21 cellular contexts compared by ENCODE assay signal in the genomic region with DNA sequence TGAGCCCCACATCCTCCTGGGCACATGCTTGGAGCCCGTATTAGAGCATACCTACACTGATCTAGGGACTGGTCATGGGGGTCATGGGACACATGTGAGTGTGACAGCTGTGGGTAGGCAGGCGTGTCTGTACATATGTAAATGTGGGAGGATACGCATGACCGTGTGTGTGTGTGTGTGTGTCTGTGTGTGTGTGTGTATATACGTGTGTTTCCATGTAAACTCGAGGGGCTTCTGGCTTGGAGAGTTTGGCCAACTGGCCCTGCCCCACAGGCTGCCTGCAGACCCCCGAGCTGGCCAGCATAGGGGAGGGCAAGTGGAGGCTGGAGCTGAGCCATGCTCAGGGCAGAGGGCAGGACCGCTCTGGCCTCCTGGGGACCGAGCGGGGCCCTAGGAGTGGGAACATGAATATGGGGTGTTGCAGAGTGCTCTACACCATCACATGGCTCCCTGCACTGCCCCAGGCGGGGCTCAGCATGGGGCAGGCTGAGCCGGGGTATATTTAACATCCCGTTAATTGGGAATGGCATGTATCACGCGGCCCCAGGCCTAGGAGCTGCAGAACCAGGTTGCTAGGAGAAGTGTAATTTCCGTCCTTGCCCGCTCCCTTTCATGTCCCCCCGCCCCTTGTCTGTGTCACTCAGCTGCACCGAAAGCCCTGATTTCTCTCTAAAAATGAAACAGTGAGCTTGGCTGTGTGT.
DNase-seq lines count a peak whose midpoint lies in the region; ATAC-seq and TF ChIP-seq lines count a peak whose summit lies in the region.
"Had no signal": no experiment of that assay in that cellular context is flagged by ENCODE, and none has a peak within 500 bp of the region (broad histone marks: within the 10 kb centered on the region; RNA-seq: fewer than 3 reads in every experiment).

No MANE protein-coding gene starts in this region.

- H3K4me1 ChIP-seq in heart left ventricle (peaks cover 0 to 11% (median 0%) of the 10 kb centered on the region in 12 donors), endodermal cell (ENCODE audit: control insufficient read depth, insufficient read depth, low read length) (no peaks in the 10 kb centered on the region), upper lobe of right lung (no peaks in the 10 kb centered on the region)

- H3K9me3 ChIP-seq in heart left ventricle: no peaks in the 10 kb centered on the region
- no peaks in the 10 kb centered on the region for H3K9me3 ChIP-seq in endodermal cell (ENCODE audit: control insufficient read depth, low read length)
- H3K9me3 ChIP-seq in upper lobe of right lung: no peaks in the 10 kb centered on the region
- H3K9me3 ChIP-seq: thoracic aorta had no signal

- H3K36me3 Mint-ChIP-seq in endodermal cell (ENCODE audit: low read depth) (no peaks in the 10 kb centered on the region), HFFc6 (ENCODE audit: low read depth) (no peaks in the 10 kb centered on the region)
- H3K36me3 Mint-ChIP-seq: activated naive CD4-positive, alpha-beta T cell treated with anti-CD3 and anti-CD28 coated beads, Interleukin-2, amount 50 U/mL, for 72 hours; naive B cell had no signal

- WGBS in heart left ventricle, 4 donors: 64 to 69% (median 65%) methylated on average over 8 to 19 of the region's 19 CpGs
- 84 to 89% methylated on average over 5 to 19 of the region's 19 CpGs for WGBS in endodermal cell (ENCODE audit: insufficient coverage in 1 of 2, insufficient read length in 1 of 2), 2 experiments

- H3K4me3 Mint-ChIP-seq in endodermal cell (no peak overlapping the region), HFFc6 (no peak overlapping the region)
- H3K4me3 Mint-ChIP-seq: activated B cell treated with CpG ODN at 0.5 μM for 24 hours; activated T-helper 1 cell treated with anti-CD3 and anti-CD28 coated beads, Interleukin-12 subunit alpha, Interleukin-12 subunit beta, Interleukin-2, Interleukin-4 antibody, amounts not matched to agents 30 ng/mL and 10 ng/mL and 1 ng/mL, durations not matched to agents 14 hours and 24 hours and 36 hours; H9 had no signal

- no peak overlapping the region for H3K27ac Mint-ChIP-seq in endodermal cell
- no peak overlapping the region for H3K27ac Mint-ChIP-seq in HFFc6
- H3K27ac Mint-ChIP-seq: activated B cell treated with CpG ODN at 0.5 μM for 24 hours; activated naive CD4-positive, alpha-beta T cell treated with anti-CD3 and anti-CD28 coated beads, Interleukin-2, amount 50 U/mL, for 72 hours; activated T-helper 1 cell treated with anti-CD3 and anti-CD28 coated beads, Interleukin-12 subunit alpha, Interleukin-12 subunit beta, Interleukin-2, Interleukin-4 antibody, amounts not matched to agents 30 ng/mL and 10 ng/mL and 1 ng/mL, durations not matched to agents 14 hours and 24 hours and 36 hours; H9 had no signal

- no peak for TF ChIP-seq CTCF in heart left ventricle (IDR thresholded peaks at IDR 0.05)
- TF ChIP-seq CTCF in endodermal cell (conservative IDR thresholded peaks at IDR 0.05): no peak
- TF ChIP-seq CTCF in upper lobe of right lung (IDR thresholded peaks at IDR 0.05): no peak
- no peak for TF ChIP-seq CTCF in HFFc6 (IDR thresholded peaks at IDR 0.05)

- H3K4me1 Mint-ChIP-seq in endodermal cell (peaks cover 15% of the 10 kb centered on the region), HFFc6 (ENCODE audit: low read depth) (no peaks in the 10 kb centered on the region)
- H3K4me1 Mint-ChIP-seq: activated B cell treated with CpG ODN at 0.5 μM for 24 hours had no signal

- no peak for TF ChIP-seq POLR2A in heart left ventricle (IDR thresholded peaks at IDR 0.05)

- H3K27me3 Mint-ChIP-seq in endodermal cell (ENCODE audit: insufficient read depth) (no peaks in the 10 kb centered on the region), HFFc6 (ENCODE audit: insufficient read depth) (peaks cover 43% of the 10 kb centered on the region)

- DNase-seq in heart left ventricle (peak in 1 of 5 donors; percentile 27), left cardiac atrium (no peak), NCI-H146 treated with DMSO at 0.1 percent for 48 hours (lab: John Stamatoyannopoulos, UW; ENCODE audit: unreplicated experiment) (peak; percentile 66), endodermal cell (no peak), upper lobe of right lung (peak; percentile 59), HFFc6 (no peak)
- no peak for DNase-seq in stimulated activated CD4-positive, alpha-beta T cell treated with anti-CD3 and anti-CD28 coated beads, Interleukin-4, amount 100 ng/mL, for 1 hour
- DNase-seq: activated B cell treated with CpG ODN at 0.5 μM for 24 hours; central memory CD4-positive, alpha-beta T cell; dermis blood vessel endothelial cell; H9; naive B cell; NCI-H524; RPMI8226; stimulated activated CD4-positive, alpha-beta T cell treated with anti-CD3 and anti-CD28 coated beads, Interleukin-4, amount 100 ng/mL, for 24 hours; stimulated activated naive CD4-positive, alpha-beta T cell treated with Interleukin-2 at 50 U/mL for 16 hours had no signal

- no peaks in the 10 kb centered on the region for H3K9me3 Mint-ChIP-seq in endodermal cell
- H3K9me3 Mint-ChIP-seq in HFFc6: no peaks in the 10 kb centered on the region
- H3K9me3 Mint-ChIP-seq: activated B cell treated with CpG ODN at 0.5 μM for 24 hours; activated naive CD4-positive, alpha-beta T cell treated with anti-CD3 and anti-CD28 coated beads, Interleukin-2, amount 50 U/mL, for 72 hours; activated T-helper 1 cell treated with anti-CD3 and anti-CD28 coated beads, Interleukin-12 subunit alpha, Interleukin-12 subunit beta, Interleukin-2, Interleukin-4 antibody, amounts not matched to agents 30 ng/mL and 10 ng/mL and 1 ng/mL, durations not matched to agents 14 hours and 24 hours and 36 hours; H9; naive B cell had no signal

- H3K36me3 ChIP-seq in heart left ventricle (no peaks in the 10 kb centered on the region), endodermal cell (ENCODE audit: control insufficient read depth, insufficient read depth, low read length) (no peaks in the 10 kb centered on the region), upper lobe of right lung (no peaks in the 10 kb centered on the region)
- H3K36me3 ChIP-seq: thoracic aorta had no signal

- no peak overlapping the region for H3K9ac ChIP-seq in endodermal cell (ENCODE audit: extremely low read depth, low read length, poor library complexity, severe bottlenecking)

- H3K4me3 ChIP-seq in heart left ventricle (no peak overlapping the region), endodermal cell (ENCODE audit: low read length) (no peak overlapping the region), upper lobe of right lung (no peak overlapping the region)
- H3K4me3 ChIP-seq: thoracic aorta had no signal

- H3K27ac ChIP-seq in heart left ventricle (no peak overlapping the region), endodermal cell (ENCODE audit: low read depth, low read length) (peak overlapping the region; percentile 44), upper lobe of right lung (no peak overlapping the region)
- H3K27ac ChIP-seq: HL-60, thoracic aorta had no signal

- intact Hi-C loops in heart left ventricle (cut with DNase I): no loop called here
- intact Hi-C loops in left cardiac atrium (cut with DNase I): no loop called here
- intact Hi-C loops in upper lobe of right lung (cut with DNase I): no loop called here

- H3K27me3 ChIP-seq in heart left ventricle (no peaks in the 10 kb centered on the region), endodermal cell (ENCODE audit: control insufficient read depth, insufficient read depth, low read length, poor library complexity, severe bottlenecking) (no peaks in the 10 kb centered on the region), upper lobe of right lung (no peaks in the 10 kb centered on the region)

- ATAC-seq in heart left ventricle (peak in 3 of 4 donors; percentile 44 to 91 (median 70)), left cardiac atrium (no peak), upper lobe of right lung (no peak), HG03095 (IDR thresholded peaks at IDR 0.05; ENCODE audit: unreplicated experiment) (no peak)
- ATAC-seq: activated naive CD4-positive, alpha-beta T cell treated with anti-CD3 and anti-CD28 coated beads, Interleukin-2, amount 50 U/mL, for 72 hours had no signal

Comparison
In these comparisons a context has a peak if more than half of its experiments do, and no peak if none do; other contexts are left out.
1. ATAC-seq: peak in heart left ventricle (3 of 4); none in left cardiac atrium (0 of 2), upper lobe of right lung (single experiment) and HG03095 (single experiment).
2. DNase-seq: peak in NCI-H146 treated with DMSO at 0.1 percent for 48 hours (single experiment) and upper lobe of right lung (single experiment); none in left cardiac atrium (single experiment), endodermal cell (single experiment), HFFc6 (single experiment) and stimulated activated CD4-positive, alpha-beta T cell treated with anti-CD3 and anti-CD28 coated beads, Interleukin-4, amount 100 ng/mL, for 1 hour (single experiment).